In genomic region chr5:81782811-81783210, GRCh38 we compare ENCODE assay signal across 17 cellular contexts. TPM values are rescaled to one million over a fixed set of nuclear protein-coding genes. Genes with fewer than 3 reads are reported as not detected.
DNase-seq lines count a peak whose midpoint lies in the region; ATAC-seq lines count a peak whose summit lies in the region.
"Had no signal": no experiment of that assay in that cellular context is flagged by ENCODE, and none has a peak within 500 bp of the region (broad histone marks: within the 10 kb centered on the region; RNA-seq: fewer than 3 reads in every experiment).

No MANE protein-coding gene starts in this region.

- peak overlapping the region; percentile 4 for H3K9ac ChIP-seq in adipocyte (ENCODE audit: low read length)

- H3K9me3 Mint-ChIP-seq in T-helper 2 cell treated with Interferon-gamma antibody and Interleukin-4, amounts not matched to agents 5 μg/mL and 100 μg/mL, for 36 hours: no peaks in the 10 kb centered on the region
- H3K9me3 Mint-ChIP-seq: CD8-positive, alpha-beta T cell had no signal

- peaks cover 2% of the 10 kb centered on the region for H3K27me3 Mint-ChIP-seq in T-helper 2 cell treated with Interferon-gamma antibody and Interleukin-4, amounts not matched to agents 5 μg/mL and 100 μg/mL, for 36 hours (ENCODE audit: low read depth)

- H3K27me3 ChIP-seq in adipocyte (replicated peaks; ENCODE audit: control insufficient read depth, insufficient read depth, low read length): no peaks in the 10 kb centered on the region
- H3K27me3 ChIP-seq: esophagus squamous epithelium, ovary had no signal

- no peak overlapping the region for H3K27ac Mint-ChIP-seq in T-helper 2 cell treated with Interferon-gamma antibody and Interleukin-4, amounts not matched to agents 5 μg/mL and 100 μg/mL, for 36 hours
- H3K27ac Mint-ChIP-seq: activated T-cell treated with anti-CD3 and anti-CD28 coated beads, Interleukin-2, amount 50 U/mL, for 72 hours; CD8-positive, alpha-beta T cell had no signal

- no peak overlapping the region for H3K4me3 Mint-ChIP-seq in T-helper 2 cell treated with Interferon-gamma antibody and Interleukin-4, amounts not matched to agents 5 μg/mL and 100 μg/mL, for 36 hours
- H3K4me3 Mint-ChIP-seq: activated T-cell treated with anti-CD3 and anti-CD28 coated beads, Interleukin-2, amount 50 U/mL, for 72 hours; CD8-positive, alpha-beta T cell had no signal

- H3K4me1 Mint-ChIP-seq in T-helper 2 cell treated with Interferon-gamma antibody and Interleukin-4, amounts not matched to agents 5 μg/mL and 100 μg/mL, for 36 hours (ENCODE audit: low read depth): peaks cover 17% of the 10 kb centered on the region

- H3K4me1 ChIP-seq in adipocyte (ENCODE audit: control insufficient read depth, insufficient read depth, low read length): peaks cover 44% of the 10 kb centered on the region

- DNase-seq in DMS53 treated with DMSO at 0.1 percent for 48 hours (lab: John Stamatoyannopoulos, UW; ENCODE audit: unreplicated experiment): peak; percentile 22
- peak; percentile 43 for DNase-seq in H4 (ENCODE audit: low spot score)
- peak; percentile 22 for DNase-seq in adipocyte (ENCODE audit: low read depth)
- peak; percentile 32 for DNase-seq in foreskin melanocyte
- DNase-seq in T-helper 2 cell treated with Interferon-gamma antibody and Interleukin-4, amounts not matched to agents 5 μg/mL and 100 μg/mL, for 36 hours (ENCODE audit: low spot score): no peak
- no peak for DNase-seq in T1000 (lab: John Stamatoyannopoulos, UW)
- DNase-seq: activated T-cell treated with anti-CD3 and anti-CD28 coated beads, Interleukin-2, amount 50 U/mL, for 72 hours; caudate nucleus; CD8-positive, alpha-beta T cell; esophagus squamous epithelium; left ventricle myocardium inferior; NCI-H187; ovary; stimulated activated CD4-positive, alpha-beta T cell treated with anti-CD3 and anti-CD28 coated beads, Interleukin-2, amount 100 ng/mL, for 48 hours; WERI-Rb-1 had no signal

- H3K4me3 ChIP-seq in adipocyte (ENCODE audit: low read length): peak overlapping the region; percentile 27
- H3K4me3 ChIP-seq: esophagus squamous epithelium, left ventricle myocardium inferior, ovary had no signal

- no peak for ATAC-seq in HG03097 (IDR thresholded peaks at IDR 0.05; ENCODE audit: low FRiP score, unreplicated experiment)
- ATAC-seq: CD8-positive, alpha-beta T cell; sciatic nerve had no signal

- H3K36me3 ChIP-seq in adipocyte (ENCODE audit: control insufficient read depth, insufficient read depth, low read length, severe bottlenecking): no peaks in the 10 kb centered on the region
- H3K36me3 ChIP-seq: esophagus squamous epithelium, left ventricle myocardium inferior, ovary, WERI-Rb-1 had no signal

- no peaks in the 10 kb centered on the region for H3K36me3 Mint-ChIP-seq in T-helper 2 cell treated with Interferon-gamma antibody and Interleukin-4, amounts not matched to agents 5 μg/mL and 100 μg/mL, for 36 hours (ENCODE audit: low read depth)

- H3K9me3 ChIP-seq in adipocyte (ENCODE audit: control insufficient read depth, low read length): no peaks in the 10 kb centered on the region
- H3K9me3 ChIP-seq: esophagus squamous epithelium, left ventricle myocardium inferior, ovary had no signal

RNA-seq across cellular contexts. Expression of gene SSBP2, which starts 31.9 kb away (rescaled TPM):
- total RNA-seq in H4 (2014; rRNA removed; shearing (Covaris generic)): 73.4 and 109 TPM in 2 replicates

Comparison
In these comparisons a context has a peak if more than half of its experiments do, and no peak if none do; other contexts are left out.
1. DNase-seq: peak in DMS53 treated with DMSO at 0.1 percent for 48 hours (single experiment), H4 (single experiment), adipocyte (single experiment) and foreskin melanocyte (single experiment); none in T-helper 2 cell treated with Interferon-gamma antibody and Interleukin-4, amounts not matched to agents 5 μg/mL and 100 μg/mL, for 36 hours (single experiment) and T1000 (single experiment).